13 cellular contexts compared by ENCODE assay signal in genomic region chr3:9912294-9912935, GRCh38. TPM values are rescaled to one million over a fixed set of nuclear protein-coding genes. Genes with fewer than 3 reads are reported as not detected.
A peak's percentile ranks its signal among the peaks of the same experiment; 100 is the strongest.
DNase-seq lines count a peak whose midpoint lies in the region; ATAC-seq and TF ChIP-seq lines count a peak whose summit lies in the region.
"Had no signal": no experiment of that assay in that cellular context is flagged by ENCODE, and none has a peak within 500 bp of the region (broad histone marks: within the 10 kb centered on the region; RNA-seq: fewer than 3 reads in every experiment).

No MANE protein-coding gene starts in this region.

- H3K27ac ChIP-seq in 22Rv1 = peak overlapping the region; percentile 89

- H3K4me1 Mint-ChIP-seq in effector memory CD8-positive, alpha-beta T cell (ENCODE audit: low read depth in 2 of 2) = peaks cover 9 to 20% of the 10 kb centered on the region in 2 donors

- no peaks in the 10 kb centered on the region for H3K27me3 Mint-ChIP-seq in effector memory CD8-positive, alpha-beta T cell

- peak overlapping the region in 1 of 2 donors; percentile 36 for H3K4me3 Mint-ChIP-seq in effector memory CD8-positive, alpha-beta T cell

- peak; percentile 31 for DNase-seq in EH (ENCODE audit: low read depth)
- peak; percentile 54 for DNase-seq in RPMI7951 (ENCODE audit: low read depth)
- no peak for DNase-seq in effector memory CD8-positive, alpha-beta T cell
- DNase-seq in GM13976 (ENCODE audit: low spot score) = no peak
- DNase-seq in NCI-H82 (lab: John Stamatoyannopoulos, UW) = no peak
- DNase-seq: activated CD4-positive, CD25-positive, alpha-beta regulatory T cell treated with anti-CD3 and anti-CD28 coated beads, Interleukin-2, amount 50 U/mL, for 72 hours; anterior cingulate cortex; COR-L47; left cardiac atrium had no signal

- in situ Hi-C loops in GM13976 (cut with MboI; ENCODE audit: low sequenced_read_pairs, unreplicated experiment) = no loop called here

- peak overlapping the region in 1 of 2 donors; percentile 66 for H3K27ac Mint-ChIP-seq in effector memory CD8-positive, alpha-beta T cell

- peak; percentile 63 for ATAC-seq in effector memory CD8-positive, alpha-beta T cell (replicated peaks)
- no peak for ATAC-seq in GM21390 (IDR thresholded peaks at IDR 0.05; ENCODE audit: unreplicated experiment)
- no peak for ATAC-seq in HG03439 (IDR thresholded peaks at IDR 0.05; ENCODE audit: unreplicated experiment)
- ATAC-seq: left cardiac atrium had no signal

- TF ChIP-seq CTCF in 22Rv1 (IDR thresholded peaks at IDR 0.05) (no peak), GM13976 (IDR thresholded peaks at IDR 0.05; ENCODE audit: borderline replicate concordance, control extremely low read depth, extremely low read depth, insufficient read depth, missing control alignments) (no peak)

- H3K36me3 Mint-ChIP-seq in effector memory CD8-positive, alpha-beta T cell (ENCODE audit: insufficient read depth) = peaks cover 6% of the 10 kb centered on the region

- H3K9me3 Mint-ChIP-seq in effector memory CD8-positive, alpha-beta T cell = no peaks in the 10 kb centered on the region

RNA-seq across cellular contexts. Expression of gene IL17RC, which starts 4.5 kb away (rescaled TPM):
- 23.2 and 25.8 TPM in 2 replicates for total RNA-seq in RPMI7951 (2014; rRNA removed; shearing (Covaris generic))

RNA-seq across cellular contexts. Expression of gene IL17RE, which starts 9.8 kb away (rescaled TPM):
- not detected in 2 replicates for total RNA-seq in RPMI7951 (2014; rRNA removed; shearing (Covaris generic))

RNA-seq across cellular contexts. Expression of gene CRELD1, which starts 21.2 kb away (rescaled TPM):
- 32.1 and 38.9 TPM in 2 replicates for total RNA-seq in RPMI7951 (2014; rRNA removed; shearing (Covaris generic))

RNA-seq across cellular contexts. Expression of gene JAGN1, which starts 22.0 kb away (rescaled TPM):
- total RNA-seq in RPMI7951 (2014; rRNA removed; shearing (Covaris generic)) = 34.7 and 36.8 TPM in 2 replicates

RNA-seq across cellular contexts. Expression of gene CIDEC, which starts 32.4 kb away (rescaled TPM):
- total RNA-seq in RPMI7951 (2014; rRNA removed; shearing (Covaris generic)) = not detected in 2 replicates
- total RNA-seq: temporal lobe had no signal

Comparison
In these comparisons a context has a peak if more than half of its experiments do, and no peak if none do; other contexts are left out.
1. DNase-seq: peak in EH (single experiment) and RPMI7951 (single experiment); none in effector memory CD8-positive, alpha-beta T cell (0 of 3), GM13976 (single experiment) and NCI-H82 (single experiment).